Comparison of ENCODE assay signal across 17 cellular contexts in the genomic region with DNA sequence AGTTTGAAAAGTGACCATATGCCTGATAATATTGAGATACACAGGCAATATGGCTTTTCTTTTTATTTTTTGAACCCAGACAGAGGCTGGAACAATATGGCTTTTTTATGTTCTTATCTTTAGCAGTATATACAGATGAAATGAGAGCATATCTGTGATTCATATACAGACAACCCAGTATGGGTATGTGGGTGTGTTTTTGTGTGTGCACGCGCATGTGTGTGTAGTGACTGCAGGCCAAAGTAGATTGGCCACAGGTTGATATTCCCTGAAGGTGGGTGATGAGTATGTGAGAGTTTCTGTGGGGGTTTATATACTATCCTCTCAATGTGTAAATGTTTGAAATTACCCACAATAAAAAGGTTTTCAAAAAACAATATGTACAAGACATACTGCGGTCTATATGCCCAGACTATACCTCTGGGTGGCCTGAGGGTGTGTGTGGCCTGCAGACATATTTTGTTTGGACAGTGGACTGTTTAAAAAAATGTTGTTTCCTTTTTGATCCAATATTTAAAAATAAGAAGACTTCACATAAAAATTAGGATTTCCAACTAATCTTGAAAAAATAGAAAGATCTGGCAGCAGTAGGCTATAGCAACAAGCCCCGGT. TPM values are rescaled to one million over a fixed set of nuclear protein-coding genes. Genes with fewer than 3 reads are reported as not detected.
A peak's percentile ranks its signal among the peaks of the same experiment; 100 is the strongest.
DNase-seq lines count a peak whose midpoint lies in the region; ATAC-seq, FAIRE-seq and TF ChIP-seq lines count a peak whose summit lies in the region.
"Had no signal": no experiment of that assay in that cellular context is flagged by ENCODE, and none has a peak within 500 bp of the region (broad histone marks: within the 10 kb centered on the region; RNA-seq: fewer than 3 reads in every experiment).

No MANE protein-coding gene starts in this region.

- no peak overlapping the region for H3K23ac ChIP-seq in neuronal stem cell (ENCODE audit: low read depth, low read length, poor library complexity)

- H3K79me2 ChIP-seq in Karpas-422 (ENCODE audit: low read length) = no peaks in the 10 kb centered on the region

- H3K79me1 ChIP-seq in neuronal stem cell (ENCODE audit: low read depth, low read length) = no peaks in the 10 kb centered on the region

- H3K4me3 Mint-ChIP-seq in activated naive CD4-positive, alpha-beta T cell treated with anti-CD3 and anti-CD28 coated beads for 36 hours = no peak overlapping the region
- H3K4me3 Mint-ChIP-seq in endodermal cell = no peak overlapping the region
- no peak overlapping the region for H3K4me3 Mint-ChIP-seq in activated CD4-positive, alpha-beta memory T cell treated with anti-CD3 and anti-CD28 coated beads for 36 hours

- no peaks in the 10 kb centered on the region for H3K36me3 Mint-ChIP-seq in activated naive CD4-positive, alpha-beta T cell treated with anti-CD3 and anti-CD28 coated beads, Interleukin-2, amount 50 U/mL, for 72 hours
- no peaks in the 10 kb centered on the region for H3K36me3 Mint-ChIP-seq in activated naive CD4-positive, alpha-beta T cell treated with anti-CD3 and anti-CD28 coated beads for 36 hours (ENCODE audit: low read depth)
- no peaks in the 10 kb centered on the region for H3K36me3 Mint-ChIP-seq in endodermal cell (ENCODE audit: low read depth)
- H3K36me3 Mint-ChIP-seq in activated CD4-positive, alpha-beta memory T cell treated with anti-CD3 and anti-CD28 coated beads for 36 hours = no peaks in the 10 kb centered on the region

- H3K9ac ChIP-seq in endodermal cell (ENCODE audit: extremely low read depth, low read length, poor library complexity, severe bottlenecking) (no peak overlapping the region), neuronal stem cell (ENCODE audit: low read depth, low read length, poor library complexity) (no peak overlapping the region), Karpas-422 (ENCODE audit: low read length) (no peak overlapping the region)

- in situ Hi-C loops in gastrocnemius medialis (cut with MboI; ENCODE audit: low sequenced_read_pairs in 4 of 4) = no loop called here

- H3K27ac Mint-ChIP-seq in activated naive CD4-positive, alpha-beta T cell treated with anti-CD3 and anti-CD28 coated beads, Interleukin-2, amount 50 U/mL, for 72 hours = peak overlapping the region in 1 of 2 donors; percentile 25
- H3K27ac Mint-ChIP-seq in activated naive CD4-positive, alpha-beta T cell treated with anti-CD3 and anti-CD28 coated beads for 36 hours = no peak overlapping the region
- no peak overlapping the region for H3K27ac Mint-ChIP-seq in endodermal cell
- no peak overlapping the region for H3K27ac Mint-ChIP-seq in activated CD4-positive, alpha-beta memory T cell treated with anti-CD3 and anti-CD28 coated beads for 36 hours

- H2AK5ac ChIP-seq in neuronal stem cell (ENCODE audit: low read depth, low read length) = no peak overlapping the region

- POLR2A ChIA-PET in activated CD4-positive, alpha-beta memory T cell treated with anti-CD3 and anti-CD28 coated beads for 36 hours (lab: Charles Lee) = no interaction called here

- 90 to 100% methylated on average over 2 to 4 of the region's 4 CpGs for WGBS in endodermal cell (ENCODE audit: insufficient coverage in 1 of 2, insufficient read length in 1 of 2), 2 experiments
- no CpG with 5 or more reads among the region's 4 CpGs for WGBS in neuronal stem cell (ENCODE audit: extremely low coverage in 2 of 2, insufficient read length in 2 of 2, insufficient replicate concordance in 1 of 2), 2 donors

- H2BK12ac ChIP-seq in neuronal stem cell (ENCODE audit: low read length) = no peak overlapping the region

- TF ChIP-seq CTCF in endodermal cell (conservative IDR thresholded peaks at IDR 0.05) (no peak), gastrocnemius medialis (IDR thresholded peaks at IDR 0.05 in 4 of 5, conservative IDR thresholded peaks at IDR 0.05 in 1 of 5) (no peak)

- H3K36me3 ChIP-seq in endodermal cell (ENCODE audit: control insufficient read depth, insufficient read depth, low read length) (no peaks in the 10 kb centered on the region), neuronal stem cell (replicated peaks in 1 of 2; ENCODE audit: control insufficient read depth in 2 of 2, insufficient read depth in 2 of 2, low read length in 2 of 2) (no peaks in the 10 kb centered on the region), Karpas-422 (ENCODE audit: insufficient read depth, low read length) (no peaks in the 10 kb centered on the region), gastrocnemius medialis (no peaks in the 10 kb centered on the region)

- no peak overlapping the region for H2BK120ac ChIP-seq in neuronal stem cell (ENCODE audit: low read depth, low read length)

- peak; percentile 5 for FAIRE-seq in urothelium cell line (lab: Jason Lieb, UNC)
- FAIRE-seq: A204.1 had no signal

- H3K4me3 ChIP-seq in endodermal cell (ENCODE audit: low read length) = no peak overlapping the region
- no peak overlapping the region for H3K4me3 ChIP-seq in neuronal stem cell (ENCODE audit: low read length in 2 of 2)
- no peak overlapping the region for H3K4me3 ChIP-seq in Karpas-422 (ENCODE audit: low read length)
- no peak overlapping the region for H3K4me3 ChIP-seq in gastrocnemius medialis

- no peak overlapping the region for H3K14ac ChIP-seq in neuronal stem cell (ENCODE audit: low read length)

- H3K4me1 Mint-ChIP-seq in activated naive CD4-positive, alpha-beta T cell treated with anti-CD3 and anti-CD28 coated beads for 36 hours (ENCODE audit: low read depth) = peaks cover 13% of the 10 kb centered on the region
- H3K4me1 Mint-ChIP-seq in endodermal cell = peaks cover 4% of the 10 kb centered on the region
- peaks cover 14% of the 10 kb centered on the region for H3K4me1 Mint-ChIP-seq in activated CD4-positive, alpha-beta memory T cell treated with anti-CD3 and anti-CD28 coated beads for 36 hours (ENCODE audit: low read depth)

- H3K4me1 ChIP-seq in endodermal cell (ENCODE audit: control insufficient read depth, insufficient read depth, low read length) = no peaks in the 10 kb centered on the region
- H3K4me1 ChIP-seq in neuronal stem cell (ENCODE audit: control insufficient read depth in 2 of 2, insufficient read depth in 1 of 2, low read depth in 1 of 2, low read length in 2 of 2) = peaks cover 2 to 11% of the 10 kb centered on the region in 2 donors
- H3K4me1 ChIP-seq in Karpas-422 (ENCODE audit: low read length) = no peaks in the 10 kb centered on the region
- H3K4me1 ChIP-seq in gastrocnemius medialis = no peaks in the 10 kb centered on the region

- H3K18ac ChIP-seq in neuronal stem cell (ENCODE audit: low read length) = peak overlapping the region; percentile 80

- H2AFZ ChIP-seq in neuronal stem cell (ENCODE audit: low read length) (no peak overlapping the region), Karpas-422 (ENCODE audit: low read length) (no peak overlapping the region)

- TF ChIP-seq POLR2A in gastrocnemius medialis (IDR thresholded peaks at IDR 0.05) = no peak

- H4K20me1 ChIP-seq in Karpas-422 (ENCODE audit: insufficient read depth, low read depth, low read length) = peaks cover 3% of the 10 kb centered on the region; the same call in 1 of the 2 replicates

- no peaks in the 10 kb centered on the region for H3K9me2 ChIP-seq in Karpas-422 (replicated peaks; ENCODE audit: insufficient read depth, low read length)

- no peak overlapping the region for H4K91ac ChIP-seq in neuronal stem cell (ENCODE audit: low read depth, low read length, poor library complexity)

- no peak overlapping the region for H3K4me2 ChIP-seq in neuronal stem cell (ENCODE audit: insufficient read depth, low read length, poor library complexity, severe bottlenecking)
- no peak overlapping the region for H3K4me2 ChIP-seq in Karpas-422 (ENCODE audit: low read depth, low read length, poor library complexity, severe bottlenecking)

- H3K9me3 Mint-ChIP-seq in activated naive CD4-positive, alpha-beta T cell treated with anti-CD3 and anti-CD28 coated beads, Interleukin-2, amount 50 U/mL, for 72 hours = no peaks in the 10 kb centered on the region
- no peaks in the 10 kb centered on the region for H3K9me3 Mint-ChIP-seq in activated naive CD4-positive, alpha-beta T cell treated with anti-CD3 and anti-CD28 coated beads for 36 hours
- H3K9me3 Mint-ChIP-seq in endodermal cell = no peaks in the 10 kb centered on the region
- H3K9me3 Mint-ChIP-seq in activated CD4-positive, alpha-beta memory T cell treated with anti-CD3 and anti-CD28 coated beads for 36 hours = no peaks in the 10 kb centered on the region

- H3K27ac ChIP-seq in endodermal cell (ENCODE audit: low read depth, low read length) (no peak overlapping the region), neuronal stem cell (replicated peaks; ENCODE audit: low read length) (no peak overlapping the region), Karpas-422 (ENCODE audit: low read length) (no peak overlapping the region), gastrocnemius medialis (no peak overlapping the region)

- no peak for DNase-seq in activated naive CD4-positive, alpha-beta T cell treated with anti-CD3 and anti-CD28 coated beads, Interleukin-2, amount 50 U/mL, for 72 hours (ENCODE audit: low spot score in 2 of 2)
- DNase-seq in activated naive CD4-positive, alpha-beta T cell treated with anti-CD3 and anti-CD28 coated beads for 36 hours = no peak
- DNase-seq in endodermal cell = peak; percentile 1
- DNase-seq in neuronal stem cell (ENCODE audit: low spot score) = no peak
- DNase-seq in urothelium cell line (ENCODE audit: low spot score) = no peak
- DNase-seq in Karpas-422 = no peak
- no peak for DNase-seq in gastrocnemius medialis
- no peak for DNase-seq in activated CD4-positive, alpha-beta memory T cell treated with anti-CD3 and anti-CD28 coated beads for 36 hours
- DNase-seq: DMS 273 treated with DMSO at 0.1 percent for 48 hours; KG1; NCI-H1092; NCI-H1694; NCI-H345; NCI-H526 treated with DMSO at 0.1 percent for 48 hours; NK-92 treated with Interleukin-12 subunit alpha and Interleukin-12 subunit beta, amount 100 ng/mL, for 24 hours; OCI-M1 had no signal

- H4K8ac ChIP-seq in neuronal stem cell (ENCODE audit: low read depth, low read length) = no peak overlapping the region

- ATAC-seq in activated naive CD4-positive, alpha-beta T cell treated with anti-CD3 and anti-CD28 coated beads, Interleukin-2, amount 50 U/mL, for 72 hours = peak; percentile 37 to 70
- ATAC-seq in gastrocnemius medialis = no peak

- no peak overlapping the region for H3K4ac ChIP-seq in neuronal stem cell (ENCODE audit: low read length)

- H2BK15ac ChIP-seq in neuronal stem cell (ENCODE audit: low read length) = no peak overlapping the region

- no peaks in the 10 kb centered on the region for H3K27me3 Mint-ChIP-seq in activated naive CD4-positive, alpha-beta T cell treated with anti-CD3 and anti-CD28 coated beads for 36 hours (ENCODE audit: low read depth)
- no peaks in the 10 kb centered on the region for H3K27me3 Mint-ChIP-seq in endodermal cell (ENCODE audit: insufficient read depth)
- no peaks in the 10 kb centered on the region for H3K27me3 Mint-ChIP-seq in activated CD4-positive, alpha-beta memory T cell treated with anti-CD3 and anti-CD28 coated beads for 36 hours

- CTCF ChIA-PET in activated naive CD4-positive, alpha-beta T cell treated with anti-CD3 and anti-CD28 coated beads for 36 hours (lab: Charles Lee) = no interaction called here
- CTCF ChIA-PET in activated CD4-positive, alpha-beta memory T cell treated with anti-CD3 and anti-CD28 coated beads for 36 hours (lab: Charles Lee) = no interaction called here

- H3K27me3 ChIP-seq in endodermal cell (ENCODE audit: control insufficient read depth, insufficient read depth, low read length, poor library complexity, severe bottlenecking) (no peaks in the 10 kb centered on the region), neuronal stem cell (ENCODE audit: control insufficient read depth in 3 of 3, insufficient read depth in 3 of 3, low read depth in 1 of 3, low read length in 3 of 3) (no peaks in the 10 kb centered on the region), Karpas-422 (ENCODE audit: low read length) (no peaks in the 10 kb centered on the region), gastrocnemius medialis (no peaks in the 10 kb centered on the region)

- H2BK5ac ChIP-seq in neuronal stem cell (ENCODE audit: low read length) = no peak overlapping the region

- H3K9me3 ChIP-seq in endodermal cell (ENCODE audit: control insufficient read depth, low read length) = no peaks in the 10 kb centered on the region
- no peaks in the 10 kb centered on the region for H3K9me3 ChIP-seq in neuronal stem cell (replicated peaks in 1 of 2; ENCODE audit: control insufficient read depth in 2 of 2, insufficient read depth in 1 of 2, low read depth in 1 of 2, low read length in 2 of 2)
- H3K9me3 ChIP-seq in Karpas-422 (ENCODE audit: low read length) = no peaks in the 10 kb centered on the region
- H3K9me3 ChIP-seq in gastrocnemius medialis = no peaks in the 10 kb centered on the region

- intact Hi-C loops in activated naive CD4-positive, alpha-beta T cell treated with anti-CD3 and anti-CD28 coated beads for 36 hours (cut with micrococcal nuclease) = no loop called here
- intact Hi-C loops in gastrocnemius medialis (cut with DNase I; ENCODE audit: low total_unique reads) = no loop called here
- intact Hi-C loops in activated CD4-positive, alpha-beta memory T cell treated with anti-CD3 and anti-CD28 coated beads for 36 hours (cut with micrococcal nuclease) = no loop called here

RNA-seq across cellular contexts. Expression of a gene that starts 26.3 kb away (rescaled TPM):
- total RNA-seq in activated naive CD4-positive, alpha-beta T cell treated with anti-CD3 and anti-CD28 coated beads, Interleukin-2, amount 50 U/mL, for 72 hours = 10 to 100 TPM; 43.7 to 70.6 TPM
- 10 to 100 TPM; 50.1 to 51.0 TPM for total RNA-seq in activated naive CD4-positive, alpha-beta T cell treated with anti-CD3 and anti-CD28 coated beads for 36 hours
- total RNA-seq in endodermal cell (10 to 100 TPM; 29.4 to 33.3 TPM), gastrocnemius medialis (1 to 10 TPM in 2 of 4 donors, under 1 TPM in 2; 0.66 to 3.5 (median 1.0) TPM)
- polyA plus RNA-seq in endodermal cell (2013, experiment 1 of 2) = 23.9 TPM
- 24.3 TPM for polyA plus RNA-seq in endodermal cell (2013, experiment 2 of 2)
- 37.7 TPM for polyA plus RNA-seq in neuronal stem cell (2013, experiment 1 of 2)
- 35.9 TPM for polyA plus RNA-seq in neuronal stem cell (2013, experiment 2 of 2)
- 0.63 and 1.6 TPM in 2 replicates for total RNA-seq in Karpas-422 (2014; rRNA removed; shearing (Covaris generic); ENCODE audit: low replicate concordance)
- total RNA-seq in activated CD4-positive, alpha-beta memory T cell treated with anti-CD3 and anti-CD28 coated beads for 36 hours = 10 to 100 TPM; 74.8 to 74.9 TPM

Comparison
In these comparisons a context has a peak if more than half of its experiments do, and no peak if none do; other contexts are left out.
1. ATAC-seq: peak in activated naive CD4-positive, alpha-beta T cell treated with anti-CD3 and anti-CD28 coated beads, Interleukin-2, amount 50 U/mL, for 72 hours (2 of 2); none in gastrocnemius medialis (0 of 2).
2. RNA of a gene that starts 26.3 kb away (total RNA-seq): 74.8 to 74.9 TPM in activated CD4-positive, alpha-beta memory T cell treated with anti-CD3 and anti-CD28 coated beads for 36 hours, 43.7 to 70.6 TPM in activated naive CD4-positive, alpha-beta T cell treated with anti-CD3 and anti-CD28 coated beads, Interleukin-2, amount 50 U/mL, for 72 hours, 50.1 to 51.0 TPM in activated naive CD4-positive, alpha-beta T cell treated with anti-CD3 and anti-CD28 coated beads for 36 hours and 29.4 to 33.3 TPM in endodermal cell; 0.66 to 3.5 TPM in gastrocnemius medialis and 0.63 to 1.6 TPM in Karpas-422; every median in the first group is over 4 times any median in the second.